1 cellular context compared by ENCODE assay signal in genomic region chr3:14411988-14412387, GRCh38.
TF ChIP-seq lines count a peak whose summit lies in the region.

No MANE protein-coding gene starts in this region.

TF ChIP-seq in H1, 55 proteins besides CTCF, POLR2A, EP300 and RAD21:
- TF ChIP-seq ATF2 (IDR thresholded peaks at IDR 0.05; ENCODE audit: low read length) = no peak
- no peak for TF ChIP-seq POLR2AphosphoS5 (IDR thresholded peaks at IDR 0.05; ENCODE audit: low read depth, low read length)
- no peak for TF ChIP-seq SP1 (IDR thresholded peaks at IDR 0.05; ENCODE audit: low read depth, low read length)
- TF ChIP-seq KDM5A (IDR thresholded peaks at IDR 0.05; ENCODE audit: low read length) = no peak
- TF ChIP-seq MAX (IDR thresholded peaks at IDR 0.05) = peak; percentile 26; the same call in 1 of the 2 replicates
- TF ChIP-seq ATF3 (IDR thresholded peaks at IDR 0.05; ENCODE audit: insufficient read depth, low read depth, low read length) = no peak
- no peak for TF ChIP-seq BACH1 (IDR thresholded peaks at IDR 0.05; ENCODE audit: low read length)
- no peak for TF ChIP-seq GTF2F1 (IDR thresholded peaks at IDR 0.05; ENCODE audit: borderline replicate concordance, low read depth, low read length)
